In genomic region chr7:158613481-158613880, GRCh38 we compare ENCODE assay signal across 9 cellular contexts. TPM values are rescaled to one million over a fixed set of nuclear protein-coding genes. Genes with fewer than 3 reads are reported as not detected.
A peak's percentile ranks its signal among the peaks of the same experiment; 100 is the strongest.
DNase-seq lines count a peak whose midpoint lies in the region; ATAC-seq and TF ChIP-seq lines count a peak whose summit lies in the region.
"Had no signal": no experiment of that assay in that cellular context is flagged by ENCODE, and none has a peak within 500 bp of the region (broad histone marks: within the 10 kb centered on the region; RNA-seq: fewer than 3 reads in every experiment).

No MANE protein-coding gene starts in this region.

- WGBS in adrenal gland, 4 donors = 92 to 96% (median 93%) methylated on average over 2 of the region's 2 CpGs

- TF ChIP-seq POLR2A in adrenal gland (IDR thresholded peaks at IDR 0.05) = no peak

- H3K9me3 ChIP-seq in DND-41 (ENCODE audit: insufficient read depth, low read length, severe bottlenecking) = no peaks in the 10 kb centered on the region
- H3K9me3 ChIP-seq in adrenal gland (replicated peaks in 1 of 3) = no peaks in the 10 kb centered on the region
- H3K9me3 ChIP-seq: left lung had no signal

- no peaks in the 10 kb centered on the region for H3K27me3 ChIP-seq in DND-41 (ENCODE audit: insufficient read depth, low read length, poor library complexity)
- H3K27me3 ChIP-seq in adrenal gland = no peaks in the 10 kb centered on the region
- H3K27me3 ChIP-seq: left lung had no signal

- H3K79me2 ChIP-seq in DND-41 (ENCODE audit: insufficient read depth, low read length) = no peaks in the 10 kb centered on the region

- TF ChIP-seq CTCF in DND-41 (IDR thresholded peaks at IDR 0.05; ENCODE audit: borderline replicate concordance, extremely low read depth, low read length, poor library complexity, severe bottlenecking) = no peak
- TF ChIP-seq CTCF in adrenal gland (IDR thresholded peaks at IDR 0.05) = no peak

- DNase-seq in DND-41 = no peak
- peak; percentile 3 for DNase-seq in NCI-H2196 treated with DMSO at 0.1 percent for 48 hours (lab: John Stamatoyannopoulos, UW; ENCODE audit: unreplicated experiment)
- DNase-seq in adrenal gland = no peak
- DNase-seq in activated effector memory CD4-positive, alpha-beta T cell treated with Interleukin-2 at 50 U/mL for 16 hours = no peak
- no peak for DNase-seq in NOMO-1 treated with DMSO at 0.1 percent for 48 hours (lab: John Stamatoyannopoulos, UW; ENCODE audit: unreplicated experiment)
- no peak for DNase-seq in Ammon's horn (ENCODE audit: low spot score)
- DNase-seq: left lung had no signal

- intact Hi-C loops in adrenal gland (cut with DNase I) = no loop called here

- H3K36me3 ChIP-seq in DND-41 (ENCODE audit: insufficient read depth, low read length) = peaks cover 58% of the 10 kb centered on the region; the same call in 1 of the 2 replicates
- no peaks in the 10 kb centered on the region for H3K36me3 ChIP-seq in adrenal gland (replicated peaks in 1 of 2)
- H3K36me3 ChIP-seq: left lung had no signal

- no peak overlapping the region for H3K9ac ChIP-seq in DND-41 (ENCODE audit: low read depth, low read length)

- H3K4me1 ChIP-seq in DND-41 (ENCODE audit: insufficient read depth, low read length) (no peaks in the 10 kb centered on the region), adrenal gland (replicated peaks in 1 of 2) (no peaks in the 10 kb centered on the region)
- H3K4me1 ChIP-seq: left lung had no signal

- no peak overlapping the region for H3K4me2 ChIP-seq in DND-41 (ENCODE audit: insufficient read depth, low read length)

- H3K4me3 ChIP-seq in DND-41 (ENCODE audit: low read depth in 1 of 2, low read length in 2 of 2) = no peak overlapping the region
- no peak overlapping the region for H3K4me3 ChIP-seq in adrenal gland
- H3K4me3 ChIP-seq: left lung had no signal

- no peak overlapping the region for H2AFZ ChIP-seq in DND-41 (ENCODE audit: low read depth, low read length)

- H3K27ac ChIP-seq in DND-41 (ENCODE audit: low read length) = no peak overlapping the region
- H3K27ac ChIP-seq in adrenal gland = no peak overlapping the region
- H3K27ac ChIP-seq: left lung had no signal

- ATAC-seq in DND-41 (ENCODE audit: insufficient read depth, low read depth) (peak; percentile 35; the same call in 1 of the 3 replicates), GM19397 (IDR thresholded peaks at IDR 0.05; ENCODE audit: unreplicated experiment) (peak; percentile 94), HG03095 (IDR thresholded peaks at IDR 0.05; ENCODE audit: unreplicated experiment) (peak; percentile 85)
- ATAC-seq: left lung had no signal

- H4K20me1 ChIP-seq in DND-41 (ENCODE audit: insufficient read depth, low read length) = no peaks in the 10 kb centered on the region

RNA-seq across cellular contexts. Expression of gene PTPRN2, which starts 25.9 kb away (rescaled TPM):
- 10 to 100 TPM in 3 of 8 donors, 1 to 10 TPM in 5; 2.2 to 16.2 (median 3.2) TPM for total RNA-seq in adrenal gland
- polyA plus RNA-seq in adrenal gland = 10 to 100 TPM in 1 of 3 donors, 1 to 10 TPM in 2; 3.3 to 10.8 (median 8.4) TPM

Comparison
In these comparisons a context has a peak if more than half of its experiments do, and no peak if none do; other contexts are left out.
1. ATAC-seq: peak in every context shown above with its lines; median percentile 94 in GM19397; 85 in HG03095; 35 in DND-41.